ENCODE assay signal across 8 cellular contexts in genomic region chr2:174336403-174337336, GRCh38. TPM values are rescaled to one million over a fixed set of nuclear protein-coding genes. Genes with fewer than 3 reads are reported as not detected.
DNase-seq lines count a peak whose midpoint lies in the region; TF ChIP-seq lines count a peak whose summit lies in the region.

No MANE protein-coding gene starts in this region.

- no peak overlapping the region for H3T11ph ChIP-seq in H9 (ENCODE audit: low read length)

- no peak overlapping the region; the same call in 1 of the 2 replicates for H2BK15ac ChIP-seq in H9 (ENCODE audit: low read depth, low read length)

- no peak overlapping the region for H3K27ac ChIP-seq in H9 (ENCODE audit: insufficient read length, low read depth, low read length)
- no peak overlapping the region for H3K27ac ChIP-seq in subcutaneous abdominal adipose tissue (ENCODE audit: low read depth, low read length)

- H3K18ac ChIP-seq in H9 (ENCODE audit: insufficient read length, low read depth, low read length), result no peak overlapping the region

- peaks cover 38% of the 10 kb centered on the region for H3K23me2 ChIP-seq in H9 (ENCODE audit: insufficient read length, low read depth, low read length, poor library complexity, severe bottlenecking)

- no CpG with 5 or more reads among the region's 113 CpGs for WGBS in H9 (ENCODE audit: extremely low coverage, insufficient read length, low lambda C conversion rate)

- H3K36me3 ChIP-seq in subcutaneous abdominal adipose tissue (ENCODE audit: control insufficient read depth in 5 of 5, insufficient read depth in 5 of 5, low read length in 5 of 5), result no peaks in the 10 kb centered on the region

- peaks cover 0 to 12% of the 10 kb centered on the region in 2 experiments; a peak in 1 of 5 replicates for H3K9me3 Mint-ChIP-seq in H9
- H3K9me3 Mint-ChIP-seq in activated naive CD4-positive, alpha-beta T cell treated with anti-CD3 and anti-CD28 coated beads for 36 hours, result no peaks in the 10 kb centered on the region

- CTCF ChIA-PET in activated naive CD4-positive, alpha-beta T cell treated with anti-CD3 and anti-CD28 coated beads for 36 hours (lab: Charles Lee), result interaction anchor here (0.8 to 1.0 kb wide), 2 partner anchors 10 to 12 kb away, joined by 3 to 4 read pairs; no protein-coding TSS in a partner anchor

- H3K23ac ChIP-seq in H9 (ENCODE audit: insufficient read length, low read depth, low read length), result no peak overlapping the region

- H3K9ac ChIP-seq in H9 (ENCODE audit: extremely low read depth, insufficient read length, low read length), result no peak overlapping the region
- no peak overlapping the region for H3K9ac ChIP-seq in subcutaneous abdominal adipose tissue (ENCODE audit: low read length in 5 of 5)

- no peak overlapping the region for H4K8ac ChIP-seq in H9 (replicated peaks; ENCODE audit: insufficient read length, low read depth, low read length)

- no peak overlapping the region for H3K56ac ChIP-seq in H9 (ENCODE audit: insufficient read length, low read depth, low read length)

- no peak overlapping the region for H2BK120ac ChIP-seq in H9 (ENCODE audit: low read depth, low read length, poor library complexity, severe bottlenecking)

- H3K4me1 Mint-ChIP-seq in H9, result peaks cover 52 to 61% of the 10 kb centered on the region in 2 experiments
- H3K4me1 Mint-ChIP-seq in activated naive CD4-positive, alpha-beta T cell treated with anti-CD3 and anti-CD28 coated beads for 36 hours (ENCODE audit: low read depth), result peaks cover 46% of the 10 kb centered on the region

- H3K4ac ChIP-seq in H9 (ENCODE audit: low read depth, low read length), result no peak overlapping the region

- no peak overlapping the region for H2AK5ac ChIP-seq in H9 (ENCODE audit: insufficient read length, low read length)

- H3K27me3 Mint-ChIP-seq in H9 (ENCODE audit: low read depth), result peaks cover 97% of the 10 kb centered on the region
- H3K27me3 Mint-ChIP-seq in activated naive CD4-positive, alpha-beta T cell treated with anti-CD3 and anti-CD28 coated beads for 36 hours (ENCODE audit: low read depth), result peaks cover 66% of the 10 kb centered on the region

- peak; percentile 65 for DNase-seq in EL
- peak; percentile 78 for DNase-seq in H9
- DNase-seq in NCI-H446 treated with DMSO at 0.1 percent for 48 hours (lab: John Stamatoyannopoulos, UW), result peak; percentile 32
- peak; percentile 45 for DNase-seq in activated naive CD4-positive, alpha-beta T cell treated with anti-CD3 and anti-CD28 coated beads for 36 hours
- no peak for DNase-seq in amygdala (lab: John Stamatoyannopoulos, UW)
- DNase-seq in KG1 (lab: John Stamatoyannopoulos, UW), result no peak

- H4K20me1 ChIP-seq in H9 (ENCODE audit: control insufficient read depth, insufficient read depth, insufficient read length), result no peaks in the 10 kb centered on the region

- peak overlapping the region; percentile 45 for H3K4me2 ChIP-seq in H9 (ENCODE audit: insufficient read depth, insufficient read length, low read length)

- no peak overlapping the region for H3K14ac ChIP-seq in H9 (ENCODE audit: insufficient read depth, low read length)

- H3K4me3 ChIP-seq in iPS-18c (ENCODE audit: insufficient read depth, low read depth, low read length) (peak overlapping the region; percentile 56), subcutaneous abdominal adipose tissue (ENCODE audit: low read depth in 1 of 5, low read length in 5 of 5) (peak overlapping the region in 4 of 5 donors; percentile 26 to 67 (median 59))

- no peak overlapping the region for H3K27ac Mint-ChIP-seq in H9
- no peak overlapping the region for H3K27ac Mint-ChIP-seq in activated naive CD4-positive, alpha-beta T cell treated with anti-CD3 and anti-CD28 coated beads for 36 hours

- no peak overlapping the region for H2BK5ac ChIP-seq in H9 (ENCODE audit: insufficient read length, low read length)

- no peak overlapping the region for H4K5ac ChIP-seq in H9 (ENCODE audit: insufficient read length, low read depth, low read length)

- H2BK20ac ChIP-seq in H9 (ENCODE audit: low read depth, low read length, poor library complexity, severe bottlenecking), result no peak overlapping the region

- H4K91ac ChIP-seq in H9 (ENCODE audit: insufficient read length, low read depth, low read length), result no peak overlapping the region

- peaks cover 0 to 3% (median 0%) of the 10 kb centered on the region in 3 experiments; a peak in 1 of 7 replicates for H3K36me3 Mint-ChIP-seq in H9 (ENCODE audit: insufficient read depth in 1 of 3, low read depth in 3 of 3)
- H3K36me3 Mint-ChIP-seq in activated naive CD4-positive, alpha-beta T cell treated with anti-CD3 and anti-CD28 coated beads for 36 hours (ENCODE audit: low read depth), result no peaks in the 10 kb centered on the region

- peak overlapping the region; percentile 45 to 89 for H3K4me3 Mint-ChIP-seq in H9
- H3K4me3 Mint-ChIP-seq in activated naive CD4-positive, alpha-beta T cell treated with anti-CD3 and anti-CD28 coated beads for 36 hours, result peak overlapping the region; percentile 61

- H3K27me3 ChIP-seq in H9 (ENCODE audit: insufficient read depth, low read length) (peaks cover 68% of the 10 kb centered on the region), subcutaneous abdominal adipose tissue (ENCODE audit: control insufficient read depth in 5 of 5, insufficient read depth in 4 of 5, low read length in 5 of 5) (peaks cover 48 to 89% (median 73%) of the 10 kb centered on the region in 5 donors)

- H2AFZ ChIP-seq in H9 (ENCODE audit: low read length), result no peak overlapping the region

- H3K9me3 ChIP-seq in H9 (ENCODE audit: control insufficient read depth, low read depth, low read length) (no peaks in the 10 kb centered on the region), iPS-18c (ENCODE audit: control insufficient read depth, insufficient read depth, low read length) (no peaks in the 10 kb centered on the region), subcutaneous abdominal adipose tissue (ENCODE audit: control insufficient read depth in 5 of 5, low read length in 5 of 5) (no peaks in the 10 kb centered on the region)

- H2BK12ac ChIP-seq in H9 (ENCODE audit: insufficient read length, low read depth, low read length), result no peak overlapping the region

- no peaks in the 10 kb centered on the region; the same call in 1 of the 2 replicates for H3K4me1 ChIP-seq in H9 (ENCODE audit: insufficient read depth, low read length)
- H3K4me1 ChIP-seq in subcutaneous abdominal adipose tissue (ENCODE audit: control insufficient read depth in 5 of 5, insufficient read depth in 5 of 5, low read length in 5 of 5), result peaks cover 0 to 59% (median 53%) of the 10 kb centered on the region in 5 donors

- intact Hi-C loops in activated naive CD4-positive, alpha-beta T cell treated with anti-CD3 and anti-CD28 coated beads for 36 hours (cut with micrococcal nuclease), result loop anchor here (1.0 kb wide), 1 partner anchor 9 kb away; no protein-coding TSS in a partner anchor

- H3K79me2 ChIP-seq in H9 (ENCODE audit: insufficient read depth, low read length), result no peaks in the 10 kb centered on the region

- H3K79me1 ChIP-seq in H9 (ENCODE audit: insufficient read depth, low read depth, low read length, poor library complexity, severe bottlenecking), result no peaks in the 10 kb centered on the region

- peak; percentile 44; the same call in 2 of the 3 replicates for TF ChIP-seq CTCF in H9 (conservative IDR thresholded peaks at IDR 0.05)

RNA-seq across cellular contexts. Expression of gene SP9, which starts 1.9 kb away (rescaled TPM):
- total RNA-seq in H9 (2021), result not detected in 2 replicates
- not detected for total RNA-seq in activated naive CD4-positive, alpha-beta T cell treated with anti-CD3 and anti-CD28 coated beads for 36 hours

RNA-seq across cellular contexts. Expression of gene SCRN3, which starts 58.9 kb away (rescaled TPM):
- 8.7 and 9.9 TPM in 2 replicates for total RNA-seq in H9 (2021)
- total RNA-seq in activated naive CD4-positive, alpha-beta T cell treated with anti-CD3 and anti-CD28 coated beads for 36 hours, result 10 to 100 TPM; 10.7 to 12.3 TPM

Comparison
In these comparisons a context has a peak if more than half of its experiments do, and no peak if none do; other contexts are left out.
1. DNase-seq: peak in EL (single experiment), H9 (single experiment), NCI-H446 treated with DMSO at 0.1 percent for 48 hours (single experiment) and activated naive CD4-positive, alpha-beta T cell treated with anti-CD3 and anti-CD28 coated beads for 36 hours (single experiment); none in amygdala (0 of 56) and KG1 (single experiment).